ENCODE assay signal across 27 cellular contexts in genomic region chr14:91273885-91274273, GRCh38. TPM values are rescaled to one million over a fixed set of nuclear protein-coding genes. Genes with fewer than 3 reads are reported as not detected.
DNase-seq lines count a peak whose midpoint lies in the region; ATAC-seq, FAIRE-seq and TF ChIP-seq lines count a peak whose summit lies in the region.
"Had no signal": no experiment of that assay in that cellular context is flagged by ENCODE, and none has a peak within 500 bp of the region (broad histone marks: within the 10 kb centered on the region; RNA-seq: fewer than 3 reads in every experiment).

No MANE protein-coding gene starts in this region.

- H3K27ac ChIP-seq in kidney (ENCODE audit: low read depth in 2 of 2, low read length in 2 of 2), result no peak overlapping the region
- peak overlapping the region; percentile 80 for H3K27ac ChIP-seq in neutrophil
- H3K27ac ChIP-seq: SJCRH30 had no signal

- H3K4me1 ChIP-seq in kidney (ENCODE audit: control insufficient read depth in 1 of 2, insufficient read depth in 1 of 2, low read depth in 1 of 2, low read length in 2 of 2), result peaks cover 5 to 12% of the 10 kb centered on the region in 2 donors
- peaks cover 15 to 16% of the 10 kb centered on the region in 2 experiments for H3K4me1 ChIP-seq in neutrophil (ENCODE audit: control insufficient read depth in 1 of 2, insufficient read depth in 1 of 2, low read depth in 1 of 2, low read length in 1 of 2)
- H3K4me1 ChIP-seq: BE2C had no signal

- H3K27me3 ChIP-seq in neutrophil (no peaks in the 10 kb centered on the region), H7 (ENCODE audit: control insufficient read depth, insufficient read depth, low read length) (no peaks in the 10 kb centered on the region)
- H3K27me3 ChIP-seq: BE2C, SJCRH30 had no signal

- H3K9ac ChIP-seq in kidney (ENCODE audit: low read length in 2 of 2), result no peak overlapping the region

- no peak overlapping the region for H3K4me3 ChIP-seq in kidney (ENCODE audit: low read length in 2 of 2)
- H3K4me3 ChIP-seq in neutrophil (ENCODE audit: low read depth in 1 of 2, low read length in 1 of 2), result no peak overlapping the region
- H3K4me3 ChIP-seq in H7 (ENCODE audit: insufficient read depth, low read depth, low read length), result no peak overlapping the region
- H3K4me3 ChIP-seq: SJCRH30 had no signal

- DNase-seq in DMS79 treated with DMSO at 0.1 percent for 48 hours (lab: John Stamatoyannopoulos, UW) (peak; percentile 38), DMS79 (lab: John Stamatoyannopoulos, UW) (no peak), CD1c-positive myeloid dendritic cell (ENCODE audit: extremely low spot score) (peak; percentile 5), kidney (peak; percentile 16), GM19240 (ENCODE audit: insufficient read length, low spot score) (no peak), H7 (no peak)
- DNase-seq: 8988T; ACHN; BE2C; CD4-positive, CD25-positive, alpha-beta regulatory T cell; GF-D8; NCI-H1092; NCI-H1417 treated with DMSO at 0.1 percent for 48 hours; NCI-H1694 treated with DMSO at 0.1 percent for 48 hours; NCI-H2081; NCI-H2227 treated with DMSO at 0.1 percent for 48 hours; NCI-H748 treated with DMSO at 0.1 percent for 48 hours; NK-92 treated with Interleukin-12 subunit alpha and Interleukin-12 subunit beta, amount 100 ng/mL, for 24 hours; PC-3; SJCRH30 had no signal

- H3K9me3 ChIP-seq in kidney (ENCODE audit: control insufficient read depth in 1 of 2, low read length in 2 of 2) (no peaks in the 10 kb centered on the region), neutrophil (no peaks in the 10 kb centered on the region)
- H3K9me3 ChIP-seq: BE2C, SJCRH30 had no signal

- TF ChIP-seq CTCF in kidney (IDR thresholded peaks at IDR 0.05; ENCODE audit: borderline replicate concordance, extremely low read depth, insufficient read depth) (no peak), neutrophil (IDR thresholded peaks at IDR 0.05) (no peak)

- H3K36me3 ChIP-seq in kidney (ENCODE audit: control insufficient read depth in 1 of 2, insufficient read depth in 2 of 2, low read length in 2 of 2) (no peaks in the 10 kb centered on the region), neutrophil (peaks cover 80% of the 10 kb centered on the region), H7 (replicated peaks; ENCODE audit: control insufficient read depth, insufficient read depth, low read length) (peaks cover 11% of the 10 kb centered on the region)
- H3K36me3 ChIP-seq: BE2C, SJCRH30 had no signal

- intact Hi-C loops in kidney (cut with DNase I), result loop anchor here (5.0 kb wide), 1 partner anchor 97 kb away; no protein-coding TSS in a partner anchor

- no peak for FAIRE-seq in kidney (lab: Jason Lieb, UNC)
- FAIRE-seq: D721Med, GM12891 had no signal

- ATAC-seq in HG03378 (IDR thresholded peaks at IDR 0.05; ENCODE audit: unreplicated experiment), result no peak
- ATAC-seq: PC-3, Right ventricle myocardium inferior, SK-N-SH treated with all-trans-retinoic acid at 6 μM for 48 hours had no signal

RNA-seq across cellular contexts. Expression of gene GPR68, which starts 29.4 kb away (rescaled TPM):
- total RNA-seq in kidney, result 1.7 TPM
- 0.82 TPM for polyA plus RNA-seq in kidney (ENCODE audit: insufficient read depth, low read depth, low replicate concordance)
- total RNA-seq in H7 (2014; rRNA removed; shearing (Covaris generic)), result 0.22 and 1.1 TPM in 2 replicates
- total RNA-seq: NCI-H460, SJCRH30 had no signal

Comparison
In these comparisons a context has a peak if more than half of its experiments do, and no peak if none do; other contexts are left out.
1. DNase-seq: peak in DMS79 treated with DMSO at 0.1 percent for 48 hours (single experiment), CD1c-positive myeloid dendritic cell (single experiment) and kidney (single experiment); none in DMS79 (single experiment), GM19240 (single experiment) and H7 (single experiment).